8 cellular contexts compared by ENCODE assay signal in the genomic region with DNA sequence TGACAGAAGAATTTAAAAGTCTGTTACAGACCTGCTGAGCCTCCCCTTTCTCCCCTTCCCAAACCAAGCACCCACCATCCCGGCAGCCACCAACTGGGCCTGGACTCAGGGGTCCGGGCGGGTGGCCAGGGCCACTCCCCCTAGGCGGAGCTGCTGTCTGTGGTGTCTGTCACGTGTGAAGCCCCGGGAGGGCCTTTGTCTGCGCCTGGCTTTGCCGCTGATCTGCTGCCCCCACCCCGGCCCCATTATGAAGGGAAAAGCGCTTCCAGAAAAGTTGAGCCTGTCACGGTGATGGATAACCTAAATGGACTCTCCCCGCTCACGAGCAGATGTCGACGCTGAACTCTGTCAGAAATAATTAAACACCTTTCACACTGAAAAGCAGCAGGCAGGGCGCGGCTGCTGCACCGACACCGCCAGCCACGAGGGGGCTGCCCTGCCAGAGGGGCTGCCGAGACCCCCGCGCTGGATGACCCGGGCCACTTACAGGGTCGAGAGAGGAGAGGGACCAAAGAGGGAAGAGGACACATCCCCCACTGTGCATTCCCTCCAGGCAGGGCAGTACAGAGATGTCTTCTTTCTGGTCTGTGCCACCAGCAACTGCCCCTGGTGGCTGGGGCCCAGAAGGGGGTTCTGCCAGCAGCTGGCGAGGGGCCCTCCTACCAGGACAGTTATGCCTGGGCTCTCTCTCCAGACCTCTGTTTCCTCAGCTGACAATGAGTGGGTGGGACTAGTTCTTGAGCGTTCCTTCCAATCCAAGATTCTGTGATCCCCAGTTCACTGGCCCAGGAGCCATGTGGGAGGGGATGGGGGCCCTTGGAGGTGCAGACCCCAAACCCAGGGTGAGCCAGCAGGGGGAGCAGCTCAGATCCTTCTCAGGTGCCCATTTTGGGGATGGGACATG. TPM values are rescaled to one million over a fixed set of nuclear protein-coding genes. Genes with fewer than 3 reads are reported as not detected.
A peak's percentile ranks its signal among the peaks of the same experiment; 100 is the strongest.
DNase-seq lines count a peak whose midpoint lies in the region; ATAC-seq and TF ChIP-seq lines count a peak whose summit lies in the region.

No MANE protein-coding gene starts in this region.

- no peak overlapping the region for H3K9ac ChIP-seq in HUES48 (ENCODE audit: low read depth, low read length)

- peak overlapping the region; percentile 61 for H3K4me3 ChIP-seq in HUES48 (ENCODE audit: low read depth, low read length)

- ATAC-seq in left ventricle myocardium superior (peak; percentile 76), GM18867 (IDR thresholded peaks at IDR 0.05; ENCODE audit: unreplicated experiment) (no peak)
- ATAC-seq in stimulated activated naive B cell treated with anti-CD40 and anti-IgM and Interleukin-4, amounts not matched to agents 10 μg/mL and 1 μg/mL and 100 μg/mL, for 72 hours (replicated peaks): peak; percentile 29 to 36

- H3K27me3 ChIP-seq in HUES48 (ENCODE audit: control insufficient read depth, insufficient read depth, low read length): 0 out of 2 replicates have a peak, but pooled peaks cover 3% of the 10 kb centered on the region

- DNase-seq in 8988T (peak; percentile 63), RWPE1 (ENCODE audit: low spot score) (peak; percentile 36), left ventricle myocardium superior (peak; percentile 65), epidermal melanocyte (ENCODE audit: insufficient read length, low spot score) (no peak), NCI-H1048 (lab: John Stamatoyannopoulos, UW) (no peak)
- DNase-seq in stimulated activated naive B cell treated with anti-CD40 and anti-IgM and Interleukin-4, amounts not matched to agents 10 μg/mL and 1 μg/mL and 100 μg/mL, for 72 hours: no peak

- H3K4me1 ChIP-seq in HUES48 (ENCODE audit: control insufficient read depth, insufficient read depth, low read length): peaks cover 12% of the 10 kb centered on the region; the same call in 1 of the 2 replicates

- CTCF ChIA-PET in RWPE1 (lab: Yijun Ruan, JAX): interaction anchor here (0.5 to 1.3 kb wide), 3 partner anchors 34 to 66 kb away, joined by 4 to 6 read pairs (median 5); no protein-coding TSS in a partner anchor

- H3K4me3 Mint-ChIP-seq in stimulated activated naive B cell treated with anti-CD40 and anti-IgM and Interleukin-4, amounts not matched to agents 10 μg/mL and 1 μg/mL and 100 μg/mL, for 72 hours: peak overlapping the region in 1 of 2 donors; percentile 30

- no peaks in the 10 kb centered on the region for H3K9me3 Mint-ChIP-seq in stimulated activated naive B cell treated with anti-CD40 and anti-IgM and Interleukin-4, amounts not matched to agents 10 μg/mL and 1 μg/mL and 100 μg/mL, for 72 hours

- TF ChIP-seq CTCF in RWPE1 (conservative IDR thresholded peaks at IDR 0.05; ENCODE audit: low read depth): peak; percentile 27; the same call in 1 of the 2 replicates

- no peaks in the 10 kb centered on the region for H3K36me3 ChIP-seq in HUES48 (ENCODE audit: control insufficient read depth, insufficient read depth, low read length)

- no peaks in the 10 kb centered on the region for H3K36me3 Mint-ChIP-seq in stimulated activated naive B cell treated with anti-CD40 and anti-IgM and Interleukin-4, amounts not matched to agents 10 μg/mL and 1 μg/mL and 100 μg/mL, for 72 hours

- H3K9me3 ChIP-seq in HUES48 (ENCODE audit: control insufficient read depth, insufficient read depth, low read length): no peaks in the 10 kb centered on the region

- peaks cover 27 to 54% of the 10 kb centered on the region in 2 donors for H3K27me3 Mint-ChIP-seq in stimulated activated naive B cell treated with anti-CD40 and anti-IgM and Interleukin-4, amounts not matched to agents 10 μg/mL and 1 μg/mL and 100 μg/mL, for 72 hours

- no peak overlapping the region for H3K27ac Mint-ChIP-seq in stimulated activated naive B cell treated with anti-CD40 and anti-IgM and Interleukin-4, amounts not matched to agents 10 μg/mL and 1 μg/mL and 100 μg/mL, for 72 hours

- intact Hi-C loops in left ventricle myocardium superior (cut with micrococcal nuclease): no loop called here

- H3K27ac ChIP-seq in HUES48 (ENCODE audit: low read depth, low read length): no peak overlapping the region
- H3K27ac ChIP-seq in RWPE1: no peak overlapping the region

- POLR2A ChIA-PET in RWPE1 (lab: Yijun Ruan, JAX; ENCODE audit: low non-redundant PET): no interaction called here

- peaks cover 3 to 9% of the 10 kb centered on the region in 2 donors for H3K4me1 Mint-ChIP-seq in stimulated activated naive B cell treated with anti-CD40 and anti-IgM and Interleukin-4, amounts not matched to agents 10 μg/mL and 1 μg/mL and 100 μg/mL, for 72 hours

RNA-seq across cellular contexts. Expression of gene BARHL1, which starts 36.0 kb away (rescaled TPM):
- total RNA-seq in left ventricle myocardium superior: not detected

Comparison
In these comparisons a context has a peak if more than half of its experiments do, and no peak if none do; other contexts are left out.
1. DNase-seq: peak in 8988T (single experiment), RWPE1 (single experiment) and left ventricle myocardium superior (single experiment); none in stimulated activated naive B cell treated with anti-CD40 and anti-IgM and Interleukin-4, amounts not matched to agents 10 μg/mL and 1 μg/mL and 100 μg/mL, for 72 hours (single experiment), epidermal melanocyte (single experiment) and NCI-H1048 (single experiment).